Comparison of ENCODE assay signal across 20 cellular contexts in the genomic region with DNA sequence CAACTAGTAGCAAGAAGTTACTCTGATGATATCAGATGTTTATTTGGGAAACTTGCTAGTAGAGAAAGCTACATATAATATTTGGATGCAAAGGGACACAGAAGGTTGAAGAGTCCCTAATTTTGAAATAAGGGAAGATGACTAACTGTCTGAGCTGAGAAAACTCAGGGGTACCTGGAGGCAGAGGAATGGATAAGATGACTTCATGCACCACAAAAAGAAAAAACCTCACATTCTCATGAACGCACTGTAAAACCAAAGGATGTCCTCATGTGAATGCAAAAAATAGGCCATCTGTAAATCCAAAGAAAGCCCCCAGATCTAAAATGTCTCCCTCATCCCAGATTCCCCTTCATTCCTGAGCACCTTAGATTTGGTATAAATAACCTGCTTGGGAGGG. TPM values are rescaled to one million over a fixed set of nuclear protein-coding genes. Genes with fewer than 3 reads are reported as not detected.
DNase-seq lines count a peak whose midpoint lies in the region; ATAC-seq and TF ChIP-seq lines count a peak whose summit lies in the region.
"Had no signal": no experiment of that assay in that cellular context is flagged by ENCODE, and none has a peak within 500 bp of the region (broad histone marks: within the 10 kb centered on the region; RNA-seq: fewer than 3 reads in every experiment).

No MANE protein-coding gene starts in this region.

- H3K4me2 ChIP-seq in DOHH2 (ENCODE audit: low read length): peak overlapping the region; percentile 84

- peak overlapping the region; percentile 83 for H3K27ac ChIP-seq in DOHH2 (ENCODE audit: low read depth, low read length)

- ATAC-seq in T-cell (replicated peaks in 1 of 4): no peak
- peak; percentile 33 for ATAC-seq in stimulated activated effector memory CD8-positive, alpha-beta T cell treated with anti-CD3 and anti-CD28 coated beads, Interleukin-12 subunit alpha, Interleukin-12 subunit beta, amount 100 ng/mL, for 72 hours
- ATAC-seq: K562, left ventricle myocardium superior had no signal

- no peaks in the 10 kb centered on the region for H3K9me2 ChIP-seq in DOHH2 (replicated peaks; ENCODE audit: control insufficient read depth, low read length)

- peaks cover 78% of the 10 kb centered on the region for H3K36me3 ChIP-seq in DOHH2 (ENCODE audit: control insufficient read depth, low read length)

- CTCF ChIA-PET in T-cell (lab: Charles Lee): interaction anchor here (0.9 to 8.1 kb wide), 7 partner anchors 8 to 17 kb away, joined by 4 to 116 read pairs (median 9); no protein-coding TSS in a partner anchor

- peaks cover 26% of the 10 kb centered on the region for H3F3A ChIP-seq in DOHH2 (ENCODE audit: control insufficient read depth, insufficient read depth)

- peaks cover 0 to 3% of the 10 kb centered on the region in 2 donors for H3K27me3 Mint-ChIP-seq in T-cell

- peak overlapping the region; percentile 88; the same call in 1 of the 2 replicates for H3K4me3 ChIP-seq in DOHH2 (ENCODE audit: low read length)
- H3K4me3 ChIP-seq: K562 had no signal

- H3K27me3 ChIP-seq in DOHH2 (ENCODE audit: control insufficient read depth, low read length): no peaks in the 10 kb centered on the region

- H3K9me3 Mint-ChIP-seq in T-cell: no peaks in the 10 kb centered on the region
- H3K9me3 Mint-ChIP-seq in stimulated activated effector memory CD8-positive, alpha-beta T cell treated with anti-CD3 and anti-CD28 coated beads, Interleukin-12 subunit alpha, Interleukin-12 subunit beta, amount 100 ng/mL, for 72 hours: no peaks in the 10 kb centered on the region
- H3K9me3 Mint-ChIP-seq: nephron had no signal

- H3K9me3 ChIP-seq in DOHH2 (ENCODE audit: control insufficient read depth, insufficient read depth, low read length): no peaks in the 10 kb centered on the region

- peaks cover 70 to 77% (median 73%) of the 10 kb centered on the region in 3 donors for H3K4me1 Mint-ChIP-seq in T-cell
- H3K4me1 Mint-ChIP-seq in stimulated activated effector memory CD8-positive, alpha-beta T cell treated with anti-CD3 and anti-CD28 coated beads, Interleukin-12 subunit alpha, Interleukin-12 subunit beta, amount 100 ng/mL, for 72 hours: peaks cover 68% of the 10 kb centered on the region

- no peak for TF ChIP-seq CTCF in DOHH2 (IDR thresholded peaks at IDR 0.05; ENCODE audit: low read depth, low read length, poor library complexity, severe bottlenecking)

- POLR2A ChIA-PET in T-cell (lab: Charles Lee): interaction anchor here (0.6 to 8.4 kb wide), 6 partner anchors 9 to 163 kb away, joined by 3 to 337 read pairs (median 116); no protein-coding TSS in a partner anchor

- H3K36me3 Mint-ChIP-seq in T-cell: peaks cover 78% of the 10 kb centered on the region
- H3K36me3 Mint-ChIP-seq in stimulated activated effector memory CD8-positive, alpha-beta T cell treated with anti-CD3 and anti-CD28 coated beads, Interleukin-12 subunit alpha, Interleukin-12 subunit beta, amount 100 ng/mL, for 72 hours: peaks cover 100% of the 10 kb centered on the region

- DNase-seq in T-cell (no peak), DMS79 (lab: John Stamatoyannopoulos, UW) (no peak), ecto neural progenitor cell (ENCODE audit: low spot score) (no peak), SKM-1 treated with dmso at 0.1 percent for 144 hours (lab: John Stamatoyannopoulos, UW; ENCODE audit: unreplicated experiment) (no peak)
- DNase-seq in central memory CD4-positive, alpha-beta T cell: peak; percentile 49
- no peak for DNase-seq in stimulated activated effector memory CD8-positive, alpha-beta T cell treated with anti-CD3 and anti-CD28 coated beads, Interleukin-12 subunit alpha, Interleukin-12 subunit beta, amount 100 ng/mL, for 72 hours (ENCODE audit: low spot score in 2 of 2)
- DNase-seq: activated gamma-delta T cell treated with Interleukin-2 at 50 U/mL for 16 hours; DMS53; foreskin fibroblast; left ventricle myocardium superior; NCI-H1105 treated with DMSO at 0.1 percent for 48 hours; NCI-H2171 treated with DMSO at 0.1 percent for 48 hours; stimulated activated CD4-positive, alpha-beta T cell treated with anti-CD3 and anti-CD28 coated beads, Interleukin-15, amount 100 ng/mL, for 24 hours; substantia nigra had no signal

- H3K4me1 ChIP-seq in DOHH2 (ENCODE audit: control insufficient read depth, low read length): peaks cover 77% of the 10 kb centered on the region

- H3K27ac Mint-ChIP-seq in T-cell: peak overlapping the region; percentile 100
- peak overlapping the region; percentile 100 for H3K27ac Mint-ChIP-seq in stimulated activated effector memory CD8-positive, alpha-beta T cell treated with anti-CD3 and anti-CD28 coated beads, Interleukin-12 subunit alpha, Interleukin-12 subunit beta, amount 100 ng/mL, for 72 hours
- H3K27ac Mint-ChIP-seq: nephron had no signal

- H3K4me3 Mint-ChIP-seq in T-cell: peak overlapping the region; percentile 93 to 100 (median 99)
- H3K4me3 Mint-ChIP-seq in stimulated activated effector memory CD8-positive, alpha-beta T cell treated with anti-CD3 and anti-CD28 coated beads, Interleukin-12 subunit alpha, Interleukin-12 subunit beta, amount 100 ng/mL, for 72 hours: peak overlapping the region; percentile 98
- H3K4me3 Mint-ChIP-seq: nephron had no signal

- H4K20me1 ChIP-seq in DOHH2 (ENCODE audit: control insufficient read depth, insufficient read depth, low read depth, low read length): no peaks in the 10 kb centered on the region

- H3K79me2 ChIP-seq in DOHH2 (ENCODE audit: control insufficient read depth, low read length): peaks cover 53% of the 10 kb centered on the region

RNA-seq across cellular contexts. Expression of gene PRSS2, which starts 29.3 kb away (rescaled TPM):
- total RNA-seq in T-cell: 10 to 100 TPM in 3 of 5 donors, not detected in 2; 47.1 to 64.6 (median 57.7) TPM
- total RNA-seq: bronchial epithelial cell; left ventricle myocardium superior; pulmonary artery endothelial cell; T-helper 2 cell treated with Interferon-gamma antibody and Interleukin-4, amounts not matched to agents 100 ng/mL and 5 ng/mL, for 36 hours had no signal

RNA-seq across cellular contexts. Expression of gene PRSS1, which starts 50.8 kb away (rescaled TPM):
- total RNA-seq in T-cell: 10 to 100 TPM in 3 of 5 donors, not detected in 2; 16.0 to 23.7 (median 20.8) TPM
- total RNA-seq: left ventricle myocardium superior; pulmonary artery endothelial cell; T-helper 2 cell treated with Interferon-gamma antibody and Interleukin-4, amounts not matched to agents 100 ng/mL and 5 ng/mL, for 36 hours had no signal

RNA-seq across cellular contexts. Expression of gene EPHB6, which starts 54.8 kb away (rescaled TPM):
- 10 to 100 TPM; 37.2 to 76.2 (median 62.3) TPM for total RNA-seq in T-cell
